In genomic region chr6:21905531-21905930, GRCh38 we compare ENCODE assay signal across 21 cellular contexts.
"Had no signal": no experiment of that assay in that cellular context is flagged by ENCODE, and none has a peak within 500 bp of the region (broad histone marks: within the 10 kb centered on the region; RNA-seq: fewer than 3 reads in every experiment).

No MANE protein-coding gene starts in this region.

- H3K27ac Mint-ChIP-seq: naive thymus-derived CD8-positive, alpha-beta T cell; neural progenitor cell; stimulated activated effector memory CD8-positive, alpha-beta T cell treated with anti-CD3 and anti-CD28 coated beads, Interleukin-12 subunit alpha, Interleukin-12 subunit beta, amount 100 ng/mL, for 72 hours; type B pancreatic cell had no signal

- ATAC-seq: heart left ventricle; left lobe of liver; naive thymus-derived CD8-positive, alpha-beta T cell; pancreas; right cardiac atrium; stimulated activated effector memory CD8-positive, alpha-beta T cell treated with anti-CD3 and anti-CD28 coated beads, Interleukin-12 subunit alpha, Interleukin-12 subunit beta, amount 100 ng/mL, for 72 hours; stimulated activated naive CD8-positive, alpha-beta T cell treated with anti-CD3 and anti-CD28 coated beads, Interleukin-15, Interleukin-2, amounts not matched to agents 100 U/mL and 50 U/mL, for 24 hours had no signal

- H3K9ac ChIP-seq: neural progenitor cell had no signal

- H3K27me3 ChIP-seq: heart left ventricle, neural progenitor cell, pancreas, suprapubic skin, thyroid gland had no signal

- H3K9me3 Mint-ChIP-seq: endodermal cell, neural progenitor cell had no signal

- H3K27me3 Mint-ChIP-seq: progenitor cell of endocrine pancreas, type B pancreatic cell had no signal

- DNase-seq: effector CD4-positive, alpha-beta T cell; endodermal cell; heart left ventricle; hypothalamus; mammary epithelial cell; naive thymus-derived CD8-positive, alpha-beta T cell; nucleus accumbens; pancreas; right cardiac atrium; stimulated activated CD4-positive, alpha-beta T cell treated with anti-CD3 and anti-CD28 coated beads, Interleukin-2, amount 100 ng/mL, for 48 hours; stimulated activated CD8-positive, alpha-beta memory T cell treated with anti-CD3 and anti-CD28 coated beads, Interleukin-4, amount 100 ng/mL, for 48 hours; stimulated activated naive CD8-positive, alpha-beta T cell treated with anti-CD3 and anti-CD28 coated beads, Interleukin-15, Interleukin-2, amounts not matched to agents 100 U/mL and 50 U/mL, for 24 hours; thyroid gland had no signal

- H3K4me1 Mint-ChIP-seq: naive thymus-derived CD8-positive, alpha-beta T cell; stimulated activated effector memory CD8-positive, alpha-beta T cell treated with anti-CD3 and anti-CD28 coated beads, Interleukin-12 subunit alpha, Interleukin-12 subunit beta, amount 100 ng/mL, for 72 hours had no signal

- H3K36me3 Mint-ChIP-seq: naive thymus-derived CD8-positive, alpha-beta T cell; stimulated activated effector memory CD8-positive, alpha-beta T cell treated with anti-CD3 and anti-CD28 coated beads, Interleukin-12 subunit alpha, Interleukin-12 subunit beta, amount 100 ng/mL, for 72 hours had no signal

- H2AFZ ChIP-seq: neural progenitor cell had no signal

- H3K4me3 ChIP-seq: coronary artery, heart left ventricle, neural progenitor cell, pancreas, smooth muscle cell, suprapubic skin, thyroid gland had no signal

- H3K27ac ChIP-seq: coronary artery, heart left ventricle, neural progenitor cell, pancreas, suprapubic skin, thyroid gland had no signal

- H3K4me3 Mint-ChIP-seq: endodermal cell; naive thymus-derived CD8-positive, alpha-beta T cell; neural progenitor cell; stimulated activated effector memory CD8-positive, alpha-beta T cell treated with anti-CD3 and anti-CD28 coated beads, Interleukin-12 subunit alpha, Interleukin-12 subunit beta, amount 100 ng/mL, for 72 hours; type B pancreatic cell had no signal

- H3K4me2 ChIP-seq: neural progenitor cell, smooth muscle cell had no signal

- H3K36me3 ChIP-seq: heart left ventricle, neural progenitor cell, pancreas, suprapubic skin, thyroid gland had no signal

- H3K9me3 ChIP-seq: heart left ventricle, pancreas, suprapubic skin, thyroid gland had no signal

- H3K4me1 ChIP-seq: heart left ventricle, suprapubic skin, thyroid gland had no signal
